16 cellular contexts compared by ENCODE assay signal in genomic region chr7:29976673-29977072, GRCh38. TPM values are rescaled to one million over a fixed set of nuclear protein-coding genes. Genes with fewer than 3 reads are reported as not detected.
DNase-seq lines count a peak whose midpoint lies in the region; ATAC-seq and TF ChIP-seq lines count a peak whose summit lies in the region.
"Had no signal": no experiment of that assay in that cellular context is flagged by ENCODE, and none has a peak within 500 bp of the region (broad histone marks: within the 10 kb centered on the region; RNA-seq: fewer than 3 reads in every experiment).

No MANE protein-coding gene starts in this region.

- BruUV-seq in PC-3 (replicated peaks; lab: Mats Ljungman, UMichigan): no TSS peak

- H3K9ac ChIP-seq in PC-3 (ENCODE audit: low read length): no peak overlapping the region

- peaks cover 65% of the 10 kb centered on the region for H3K79me2 ChIP-seq in PC-3 (ENCODE audit: low read length)

- POLR2A ChIA-PET in PC-3 (lab: Charles Lee; ENCODE audit: unreplicated experiment): no interaction called here

- ATAC-seq in GM21423 (IDR thresholded peaks at IDR 0.05; ENCODE audit: unreplicated experiment) (no peak), PC-3 (no peak)
- ATAC-seq: esophagus mucosa; natural killer cell treated with Interleukin-12 subunit alpha and Interleukin-12 subunit beta and Interleukin-15 and Interleukin-18, amount 100 ng/mL, for 72 hours had no signal

- H3K4me1 ChIP-seq in left ventricle myocardium inferior (peaks cover 15% of the 10 kb centered on the region), PC-3 (ENCODE audit: insufficient read depth, low read length) (no peaks in the 10 kb centered on the region)
- H3K4me1 ChIP-seq: breast epithelium had no signal

- no peaks in the 10 kb centered on the region for H3K9me2 ChIP-seq in PC-3 (replicated peaks; ENCODE audit: low read length)

- H3K36me3 ChIP-seq in left ventricle myocardium inferior (no peaks in the 10 kb centered on the region), PC-3 (ENCODE audit: low read depth, low read length) (0 out of 2 replicates have a peak, but pooled peaks cover 4% of the 10 kb centered on the region)
- H3K36me3 ChIP-seq: breast epithelium had no signal

- no peak overlapping the region for H3K4me2 ChIP-seq in PC-3 (ENCODE audit: low read length)

- H3K9me3 ChIP-seq in left ventricle myocardium inferior (replicated peaks): no peaks in the 10 kb centered on the region
- no peaks in the 10 kb centered on the region for H3K9me3 ChIP-seq in PC-3 (ENCODE audit: low read length)
- H3K9me3 ChIP-seq: breast epithelium had no signal

- peak overlapping the region; percentile 44 for H3K27ac ChIP-seq in left ventricle myocardium inferior (replicated peaks)
- H3K27ac ChIP-seq in PC-3 (ENCODE audit: low read length): no peak overlapping the region
- H3K27ac ChIP-seq: HL-60 had no signal

- CTCF ChIA-PET in PC-3 (lab: Charles Lee): no interaction called here

- TF ChIP-seq CTCF in left ventricle myocardium inferior (IDR thresholded peaks at IDR 0.05; ENCODE audit: borderline replicate concordance) (no peak), GM20000 (IDR thresholded peaks at IDR 0.05; ENCODE audit: extremely low read depth, missing control alignments) (no peak), PC-3 (conservative IDR thresholded peaks at IDR 0.05; ENCODE audit: low read depth, low read length) (no peak)

- H3K27me3 ChIP-seq in left ventricle myocardium inferior (ENCODE audit: low read depth) (no peaks in the 10 kb centered on the region), PC-3 (ENCODE audit: low read length) (no peaks in the 10 kb centered on the region)
- H3K27me3 ChIP-seq: breast epithelium had no signal

- H4K20me1 ChIP-seq in PC-3 (ENCODE audit: low read length): no peaks in the 10 kb centered on the region

- peak; percentile 70 for DNase-seq in Ammon's horn (ENCODE audit: low spot score)
- peak in 33 of 58 donors; percentile 20 to 76 (median 45) for DNase-seq in anterior cingulate cortex (lab: John Stamatoyannopoulos, UW)
- no peak for DNase-seq in left ventricle myocardium inferior
- DNase-seq in occipital lobe (lab: John Stamatoyannopoulos, UW): peak; percentile 38
- DNase-seq in NCI-H2029 treated with DMSO at 0.1 percent for 48 hours (lab: John Stamatoyannopoulos, UW): no peak
- no peak for DNase-seq in GM20000 (ENCODE audit: low spot score)
- DNase-seq in PC-3: no peak
- DNase-seq: activated CD4-positive, alpha-beta T cell treated with anti-CD3 and anti-CD28 coated beads, Interleukin-2, amount 50 U/mL, for 1 hour; DMS153; NCI-H2171; T-helper 2 cell had no signal

- no peak overlapping the region for H3K4me3 ChIP-seq in left ventricle myocardium inferior
- no peak overlapping the region for H3K4me3 ChIP-seq in PC-3 (ENCODE audit: low read length)

- no peak overlapping the region for H2AFZ ChIP-seq in PC-3 (ENCODE audit: low read length)

- intact Hi-C loops in left ventricle myocardium inferior (cut with micrococcal nuclease): no loop called here
- intact Hi-C loops in PC-3 (cut with micrococcal nuclease): no loop called here

- no peaks in the 10 kb centered on the region for H3F3A ChIP-seq in PC-3 (ENCODE audit: low read length, unreplicated experiment)

RNA-seq across cellular contexts. Expression of gene SCRN1, which starts 12.9 kb away (rescaled TPM):
- 13.4 TPM for total RNA-seq in left ventricle myocardium inferior
- 129 TPM for total RNA-seq in occipital lobe
- total RNA-seq in PC-3 (2014; rRNA removed): 33.9 and 37.9 TPM in 2 replicates

RNA-seq across cellular contexts. Expression of gene FKBP14, which starts 49.8 kb away (rescaled TPM):
- total RNA-seq in left ventricle myocardium inferior: 12.0 TPM
- 6.1 TPM for total RNA-seq in occipital lobe
- total RNA-seq in PC-3 (2014; rRNA removed): 9.0 and 10.1 TPM in 2 replicates

RNA-seq across cellular contexts. Expression of gene PLEKHA8, which starts 51.5 kb away (rescaled TPM):
- total RNA-seq in left ventricle myocardium inferior: 3.3 TPM
- total RNA-seq in occipital lobe: 34.8 TPM
- 8.4 and 10.4 TPM in 2 replicates for total RNA-seq in PC-3 (2014; rRNA removed)

Comparison
In these comparisons a context has a peak if more than half of its experiments do, and no peak if none do; other contexts are left out.
1. DNase-seq: peak in Ammon's horn (single experiment), anterior cingulate cortex (33 of 58) and occipital lobe (single experiment); none in left ventricle myocardium inferior (single experiment), NCI-H2029 treated with DMSO at 0.1 percent for 48 hours (single experiment), GM20000 (single experiment) and PC-3 (single experiment).